15 cellular contexts compared by ENCODE assay signal in the genomic region with DNA sequence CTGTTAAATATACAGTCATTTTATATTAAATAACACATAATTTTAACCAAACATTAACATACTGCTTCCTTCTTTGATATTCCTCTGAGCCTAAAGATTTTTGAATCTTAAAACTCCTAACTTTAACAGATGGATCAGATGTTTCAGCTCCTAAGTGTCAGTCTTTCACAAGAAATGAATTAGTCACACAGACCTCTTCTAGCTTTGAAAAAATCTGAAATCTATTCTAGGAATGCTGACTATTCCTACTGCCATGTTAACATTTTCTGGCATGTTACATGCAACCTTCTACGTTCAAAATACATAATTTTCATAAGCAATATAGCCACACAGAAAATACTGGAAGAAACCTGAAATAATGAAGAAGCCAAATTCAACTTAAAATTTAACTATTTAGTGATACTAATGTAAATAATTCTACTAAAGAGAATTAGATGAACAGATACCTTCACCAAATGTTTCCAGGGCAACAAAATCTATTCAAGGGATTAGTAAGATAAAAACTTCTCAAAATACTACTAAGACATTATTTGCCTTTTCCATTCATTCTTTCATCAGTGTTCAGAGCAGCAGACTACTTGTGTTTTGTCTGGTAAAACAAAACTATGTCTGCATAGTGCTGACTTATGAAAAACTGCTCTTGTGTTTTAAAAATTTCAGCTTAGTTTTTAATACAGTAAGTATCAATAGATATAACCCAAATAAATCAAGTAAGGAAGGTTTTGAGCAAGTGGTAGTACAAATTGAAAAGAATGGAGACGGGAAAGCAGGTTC. TPM values are rescaled to one million over a fixed set of nuclear protein-coding genes. Genes with fewer than 3 reads are reported as not detected.
A peak's percentile ranks its signal among the peaks of the same experiment; 100 is the strongest.
DNase-seq lines count a peak whose midpoint lies in the region; ATAC-seq and TF ChIP-seq lines count a peak whose summit lies in the region.
"Had no signal": no experiment of that assay in that cellular context is flagged by ENCODE, and none has a peak within 500 bp of the region (broad histone marks: within the 10 kb centered on the region; RNA-seq: fewer than 3 reads in every experiment).

No MANE protein-coding gene starts in this region.

- DNase-seq in left ventricle myocardium superior (no peak), cardiac septum (ENCODE audit: low spot score) (no peak), amniotic epithelial cell (ENCODE audit: low read depth) (peak; percentile 79), foreskin keratinocyte (peak; percentile 25 to 58), SKM-1 (lab: John Stamatoyannopoulos, UW; ENCODE audit: unreplicated experiment) (no peak), DMS53 (lab: John Stamatoyannopoulos, UW) (no peak)
- DNase-seq: activated B cell treated with CpG ODN at 0.5 μM for 24 hours, DMS79, erythroblast, MM.1S, natural killer cell, upper lobe of right lung had no signal

- ATAC-seq in left ventricle myocardium superior (peak; percentile 13), foreskin keratinocyte (peak; percentile 65), HG02885 (IDR thresholded peaks at IDR 0.05; ENCODE audit: poor library complexity, unreplicated experiment) (no peak)
- ATAC-seq in stimulated activated memory B cell treated with anti-CD40 and anti-IgM and Interleukin-4, amounts not matched to agents 10 μg/mL and 1 μg/mL and 100 μg/mL, for 72 hours: no peak
- ATAC-seq: natural killer cell, upper lobe of right lung had no signal

- H3K27me3 ChIP-seq in foreskin keratinocyte: no peaks in the 10 kb centered on the region
- H3K27me3 ChIP-seq: upper lobe of right lung had no signal

- intact Hi-C loops in left ventricle myocardium superior (cut with micrococcal nuclease): no loop called here
- intact Hi-C loops in cardiac septum (cut with DNase I): no loop called here

- H3K27ac Mint-ChIP-seq in stimulated activated memory B cell treated with anti-CD40 and anti-IgM and Interleukin-4, amounts not matched to agents 10 μg/mL and 1 μg/mL and 100 μg/mL, for 72 hours: peak overlapping the region; percentile 14
- H3K27ac Mint-ChIP-seq: activated B cell treated with CpG ODN at 0.5 μM for 24 hours, natural killer cell had no signal

- H3K27me3 Mint-ChIP-seq in stimulated activated memory B cell treated with anti-CD40 and anti-IgM and Interleukin-4, amounts not matched to agents 10 μg/mL and 1 μg/mL and 100 μg/mL, for 72 hours: no peaks in the 10 kb centered on the region
- H3K27me3 Mint-ChIP-seq: activated B cell treated with CpG ODN at 0.5 μM for 24 hours had no signal

- no peaks in the 10 kb centered on the region for H3K9me3 Mint-ChIP-seq in stimulated activated memory B cell treated with anti-CD40 and anti-IgM and Interleukin-4, amounts not matched to agents 10 μg/mL and 1 μg/mL and 100 μg/mL, for 72 hours
- H3K9me3 Mint-ChIP-seq: natural killer cell had no signal

- peaks cover 15% of the 10 kb centered on the region for H3K4me1 ChIP-seq in foreskin keratinocyte
- H3K4me1 ChIP-seq: upper lobe of right lung had no signal

- no peak for TF ChIP-seq CTCF in foreskin keratinocyte (conservative IDR thresholded peaks at IDR 0.05)

- no peak overlapping the region for H3K27ac ChIP-seq in foreskin keratinocyte
- H3K27ac ChIP-seq: skin epidermis, upper lobe of right lung had no signal

- no peak overlapping the region for H3K4me3 Mint-ChIP-seq in stimulated activated memory B cell treated with anti-CD40 and anti-IgM and Interleukin-4, amounts not matched to agents 10 μg/mL and 1 μg/mL and 100 μg/mL, for 72 hours
- H3K4me3 Mint-ChIP-seq: activated B cell treated with CpG ODN at 0.5 μM for 24 hours, natural killer cell had no signal

- peaks cover 18% of the 10 kb centered on the region for H3K4me1 Mint-ChIP-seq in stimulated activated memory B cell treated with anti-CD40 and anti-IgM and Interleukin-4, amounts not matched to agents 10 μg/mL and 1 μg/mL and 100 μg/mL, for 72 hours

- peaks cover 14% of the 10 kb centered on the region for H3K36me3 Mint-ChIP-seq in stimulated activated memory B cell treated with anti-CD40 and anti-IgM and Interleukin-4, amounts not matched to agents 10 μg/mL and 1 μg/mL and 100 μg/mL, for 72 hours
- H3K36me3 Mint-ChIP-seq: natural killer cell had no signal

RNA-seq across cellular contexts. Expression of a gene that starts 9.2 kb away (rescaled TPM):
- total RNA-seq in left ventricle myocardium superior (32.7 TPM), cardiac septum (41.3 TPM), foreskin keratinocyte (42.0 and 51.6 TPM in 2 replicates)
- polyA plus RNA-seq in foreskin keratinocyte: 11.4 and 12.0 TPM in 2 replicates

Comparison
In these comparisons a context has a peak if more than half of its experiments do, and no peak if none do; other contexts are left out.
1. ATAC-seq: peak in left ventricle myocardium superior (single experiment) and foreskin keratinocyte (single experiment); none in stimulated activated memory B cell treated with anti-CD40 and anti-IgM and Interleukin-4, amounts not matched to agents 10 μg/mL and 1 μg/mL and 100 μg/mL, for 72 hours (single experiment) and HG02885 (single experiment).
2. DNase-seq: peak in amniotic epithelial cell (single experiment) and foreskin keratinocyte (2 of 2); none in left ventricle myocardium superior (single experiment), cardiac septum (single experiment), SKM-1 (single experiment) and DMS53 (single experiment).